ENCODE assay signal across 13 cellular contexts in genomic region chr2:113105047-113105446, GRCh38. TPM values are rescaled to one million over a fixed set of nuclear protein-coding genes. Genes with fewer than 3 reads are reported as not detected.
A peak's percentile ranks its signal among the peaks of the same experiment; 100 is the strongest.
DNase-seq lines count a peak whose midpoint lies in the region; ATAC-seq and TF ChIP-seq lines count a peak whose summit lies in the region.
"Had no signal": no experiment of that assay in that cellular context is flagged by ENCODE, and none has a peak within 500 bp of the region (broad histone marks: within the 10 kb centered on the region; RNA-seq: fewer than 3 reads in every experiment).

No MANE protein-coding gene starts in this region.

- H3K18ac ChIP-seq in IMR-90 (ENCODE audit: low read depth, low read length) = no peak overlapping the region

- no peak for TF ChIP-seq POLR2A in IMR-90 (IDR thresholded peaks at IDR 0.05; ENCODE audit: low read depth, low read length)

- no peaks in the 10 kb centered on the region for H3K27me3 ChIP-seq in IMR-90 (ENCODE audit: control insufficient read depth, insufficient read depth, low read length)

- no peak for TF ChIP-seq CTCF in IMR-90 (conservative IDR thresholded peaks at IDR 0.05; ENCODE audit: low read depth, low read length)

- H3K36me3 Mint-ChIP-seq in activated T-helper 1 cell treated with anti-CD3 and anti-CD28 coated beads, Interleukin-12 subunit alpha, Interleukin-12 subunit beta, Interleukin-2, Interleukin-4 antibody, amounts not matched to agents 30 ng/mL and 10 ng/mL and 1 ng/mL, durations not matched to agents 14 hours and 24 hours and 36 hours (ENCODE audit: low read depth) = peaks cover 17% of the 10 kb centered on the region

- peak overlapping the region; percentile 0 for H3K4me3 Mint-ChIP-seq in activated T-helper 1 cell treated with anti-CD3 and anti-CD28 coated beads, Interleukin-12 subunit alpha, Interleukin-12 subunit beta, Interleukin-2, Interleukin-4 antibody, amounts not matched to agents 30 ng/mL and 10 ng/mL and 1 ng/mL, durations not matched to agents 14 hours and 24 hours and 36 hours
- H3K4me3 Mint-ChIP-seq: endodermal cell had no signal

- H3K4me3 ChIP-seq in IMR-90 (ENCODE audit: insufficient read depth, low read depth, low read length) = no peak overlapping the region

- H4K20me1 ChIP-seq in IMR-90 (ENCODE audit: insufficient read depth, low read length) = no peaks in the 10 kb centered on the region

- no peak overlapping the region for H2BK20ac ChIP-seq in IMR-90 (ENCODE audit: low read depth, low read length)

- no peak overlapping the region for H3K23ac ChIP-seq in IMR-90 (ENCODE audit: low read depth, low read length)

- H3K36me3 ChIP-seq in IMR-90 (ENCODE audit: control insufficient read depth, insufficient read depth, low read length) = no peaks in the 10 kb centered on the region

- H2AK5ac ChIP-seq in IMR-90 (ENCODE audit: low read depth, low read length) = no peak overlapping the region

- CTCF ChIA-PET in IMR-90 (lab: Yijun Ruan, JAX) = no interaction called here

- no peak overlapping the region for H3K4me2 ChIP-seq in IMR-90 (ENCODE audit: low read depth, low read length)

- dilution Hi-C loops in IMR-90 (cut with HindIII; ENCODE audit: low sequenced_read_pairs, unreplicated experiment) = no loop called here

- H3K9me3 ChIP-seq in IMR-90 (ENCODE audit: control insufficient read depth, insufficient read depth, low read length) = no peaks in the 10 kb centered on the region

- no peak overlapping the region for H4K8ac ChIP-seq in IMR-90 (ENCODE audit: low read depth in 2 of 2, low read length in 2 of 2)

- H2BK15ac ChIP-seq in IMR-90 (ENCODE audit: low read depth, low read length) = no peak overlapping the region

- no peak overlapping the region for H2BK120ac ChIP-seq in IMR-90 (ENCODE audit: low read depth, low read length)

- H3K27me3 Mint-ChIP-seq in activated T-helper 1 cell treated with anti-CD3 and anti-CD28 coated beads, Interleukin-12 subunit alpha, Interleukin-12 subunit beta, Interleukin-2, Interleukin-4 antibody, amounts not matched to agents 30 ng/mL and 10 ng/mL and 1 ng/mL, durations not matched to agents 14 hours and 24 hours and 36 hours (ENCODE audit: insufficient read depth) = peaks cover 2% of the 10 kb centered on the region

- H3K27ac ChIP-seq in IMR-90 (ENCODE audit: insufficient read depth, low read length) = no peak overlapping the region

- H3K14ac ChIP-seq in IMR-90 (replicated peaks; ENCODE audit: low read depth, low read length) = no peak overlapping the region

- ATAC-seq in IMR-90 (ENCODE audit: low read depth) = no peak
- ATAC-seq in HG03025 (IDR thresholded peaks at IDR 0.05; ENCODE audit: low FRiP score, unreplicated experiment) = no peak
- ATAC-seq in GM21825 (IDR thresholded peaks at IDR 0.05; ENCODE audit: unreplicated experiment) = no peak
- ATAC-seq in HG03469 (IDR thresholded peaks at IDR 0.05; ENCODE audit: unreplicated experiment) = no peak

- H4K5ac ChIP-seq in IMR-90 (ENCODE audit: low read depth, low read length) = no peak overlapping the region

- POLR2A ChIA-PET in IMR-90 (lab: Charles Lee; ENCODE audit: unreplicated experiment) = no interaction called here

- H3K56ac ChIP-seq in IMR-90 (ENCODE audit: extremely low read depth, insufficient read depth, low read length) = no peak overlapping the region

- no peak overlapping the region for H4K91ac ChIP-seq in IMR-90 (ENCODE audit: insufficient read depth, low read depth, low read length)

- H3K4ac ChIP-seq in IMR-90 (ENCODE audit: low read depth, low read length) = no peak overlapping the region

- TF ChIP-seq RAD21 in IMR-90 (IDR thresholded peaks at IDR 0.05; ENCODE audit: low read length) = no peak

- intact Hi-C loops in IMR-90 (cut with micrococcal nuclease) = no loop called here
- intact Hi-C loops in activated T-helper 1 cell treated with anti-CD3 and anti-CD28 coated beads, Interleukin-12 subunit alpha, Interleukin-12 subunit beta, Interleukin-2, Interleukin-4 antibody, amounts not matched to agents 30 ng/mL and 10 ng/mL and 1 ng/mL, durations not matched to agents 14 hours and 24 hours and 36 hours (cut with micrococcal nuclease) = loop anchor here (1.0 to 10.0 kb wide), 7 partner anchors 8 to 300 kb away; partner anchors contain the start of gene PSD4

- no peak overlapping the region for H3K9ac ChIP-seq in IMR-90 (ENCODE audit: low read depth, low read length)

- H3K4me1 ChIP-seq in IMR-90 (ENCODE audit: control insufficient read depth, insufficient read depth, low read length) = no peaks in the 10 kb centered on the region

- H3K9me1 ChIP-seq in IMR-90 (ENCODE audit: insufficient read depth, low read length) = no peaks in the 10 kb centered on the region

- no peak overlapping the region for H2AFZ ChIP-seq in IMR-90 (replicated peaks; ENCODE audit: low read length, poor library complexity)

- no TSS peak for BruUV-seq in IMR-90 (replicated peaks; lab: Mats Ljungman, UMichigan)

- H3K9me3 Mint-ChIP-seq in activated T-helper 1 cell treated with anti-CD3 and anti-CD28 coated beads, Interleukin-12 subunit alpha, Interleukin-12 subunit beta, Interleukin-2, Interleukin-4 antibody, amounts not matched to agents 30 ng/mL and 10 ng/mL and 1 ng/mL, durations not matched to agents 14 hours and 24 hours and 36 hours = peaks cover 40% of the 10 kb centered on the region

- no peak overlapping the region for H2AK9ac ChIP-seq in IMR-90 (replicated peaks; ENCODE audit: low read depth, low read length, poor library complexity)

- in situ Hi-C loops in IMR-90 (cut with MboI; ENCODE audit: low sequenced_read_pairs) = no loop called here

- WGBS in IMR-90 (ENCODE audit: extremely low coverage in 2 of 2, insufficient read length in 1 of 2), 2 experiments = 17% methylated on average over 1 of the region's 5 CpGs; no CpG with 5 or more reads in 1 of the 2 experiments

- H3K27ac Mint-ChIP-seq in activated T-helper 1 cell treated with anti-CD3 and anti-CD28 coated beads, Interleukin-12 subunit alpha, Interleukin-12 subunit beta, Interleukin-2, Interleukin-4 antibody, amounts not matched to agents 30 ng/mL and 10 ng/mL and 1 ng/mL, durations not matched to agents 14 hours and 24 hours and 36 hours = peak overlapping the region; percentile 96
- H3K27ac Mint-ChIP-seq: endodermal cell had no signal

- DNase-seq in AG08395 (ENCODE audit: low spot score) (peak; percentile 50), IMR-90 (peak; percentile 46), iris pigment epithelial cell (ENCODE audit: low read depth) (peak; percentile 71), iPS-NIHi7 (ENCODE audit: extremely low spot score) (no peak)
- DNase-seq in activated T-helper 1 cell treated with anti-CD3 and anti-CD28 coated beads, Interleukin-12 subunit alpha, Interleukin-12 subunit beta, Interleukin-2, Interleukin-4 antibody, amounts not matched to agents 30 ng/mL and 10 ng/mL and 1 ng/mL, durations not matched to agents 14 hours and 24 hours and 36 hours (ENCODE audit: low spot score) = no peak
- DNase-seq: Caco-2, endodermal cell, H7, islet precursor cell, Right ventricle myocardium superior had no signal

- H2BK5ac ChIP-seq in IMR-90 (ENCODE audit: low read depth, low read length, poor library complexity, severe bottlenecking) = no peak overlapping the region

- H3K79me1 ChIP-seq in IMR-90 (ENCODE audit: low read depth in 1 of 2, low read length in 2 of 2) = no peaks in the 10 kb centered on the region

- peaks cover 64% of the 10 kb centered on the region for H3K4me1 Mint-ChIP-seq in activated T-helper 1 cell treated with anti-CD3 and anti-CD28 coated beads, Interleukin-12 subunit alpha, Interleukin-12 subunit beta, Interleukin-2, Interleukin-4 antibody, amounts not matched to agents 30 ng/mL and 10 ng/mL and 1 ng/mL, durations not matched to agents 14 hours and 24 hours and 36 hours (ENCODE audit: low read depth)

TF ChIP-seq in IMR-90, 13 proteins besides CTCF, POLR2A, EP300 and RAD21 (continues in another document):
- TF ChIP-seq RCOR1 (IDR thresholded peaks at IDR 0.05; ENCODE audit: insufficient replicate concordance, low read length) (no peak), MXI1 (IDR thresholded peaks at IDR 0.05; ENCODE audit: borderline replicate concordance, low read depth, low read length) (no peak)

RNA-seq across cellular contexts. Expression of gene IL1RN, which starts 22.4 kb away (rescaled TPM):
- total RNA-seq in IMR-90 (2012; rRNA removed) = not detected in 2 replicates
- not detected in 2 replicates for polyA plus RNA-seq in IMR-90 (2012; rRNA removed)
- polyA plus RNA-seq in IMR-90 (2012; cell fraction: cytosol; rRNA removed) = not detected in 2 replicates
- not detected in 2 replicates for polyA plus RNA-seq in IMR-90 (2012; cell fraction: nucleus; rRNA removed; ENCODE audit: low replicate concordance)
- 4.2 and 4.7 TPM in 2 replicates for total RNA-seq in activated T-helper 1 cell treated with anti-CD3 and anti-CD28 coated beads, Interleukin-12 subunit alpha, Interleukin-12 subunit beta, Interleukin-2, Interleukin-4 antibody, amounts not matched to agents 30 ng/mL and 10 ng/mL and 1 ng/mL, durations not matched to agents 14 hours and 24 hours and 36 hours
- total RNA-seq: Caco-2, endodermal cell, H7 had no signal

RNA-seq across cellular contexts. Expression of gene IL1F10, which starts 37.3 kb away (rescaled TPM):
- total RNA-seq in IMR-90 (2012; rRNA removed) = not detected in 2 replicates
- polyA plus RNA-seq in IMR-90 (2012; rRNA removed) = not detected in 2 replicates
- not detected in 2 replicates for polyA plus RNA-seq in IMR-90 (2012; cell fraction: cytosol; rRNA removed)
- polyA plus RNA-seq in IMR-90 (2012; cell fraction: nucleus; rRNA removed; ENCODE audit: low replicate concordance) = not detected in 2 replicates
- total RNA-seq in activated T-helper 1 cell treated with anti-CD3 and anti-CD28 coated beads, Interleukin-12 subunit alpha, Interleukin-12 subunit beta, Interleukin-2, Interleukin-4 antibody, amounts not matched to agents 30 ng/mL and 10 ng/mL and 1 ng/mL, durations not matched to agents 14 hours and 24 hours and 36 hours = not detected in 2 replicates
- total RNA-seq: Caco-2, endodermal cell, H7, Right ventricle myocardium superior had no signal

RNA-seq across cellular contexts. Expression of gene IL36RN, which starts 46.0 kb away (rescaled TPM):
- total RNA-seq in IMR-90 (2012; rRNA removed) = not detected in 2 replicates
- not detected in 2 replicates for polyA plus RNA-seq in IMR-90 (2012; rRNA removed)
- not detected in 2 replicates for polyA plus RNA-seq in IMR-90 (2012; cell fraction: cytosol; rRNA removed)
- polyA plus RNA-seq in IMR-90 (2012; cell fraction: nucleus; rRNA removed; ENCODE audit: low replicate concordance) = not detected in 2 replicates
- total RNA-seq in activated T-helper 1 cell treated with anti-CD3 and anti-CD28 coated beads, Interleukin-12 subunit alpha, Interleukin-12 subunit beta, Interleukin-2, Interleukin-4 antibody, amounts not matched to agents 30 ng/mL and 10 ng/mL and 1 ng/mL, durations not matched to agents 14 hours and 24 hours and 36 hours = not detected in 2 replicates
- total RNA-seq: Caco-2, endodermal cell, H7, Right ventricle myocardium superior had no signal

RNA-seq across cellular contexts. Expression of gene IL36B, which starts 52.4 kb away (rescaled TPM):
- not detected in 2 replicates for total RNA-seq in IMR-90 (2012; rRNA removed)
- polyA plus RNA-seq in IMR-90 (2012; rRNA removed) = not detected in 2 replicates
- polyA plus RNA-seq in IMR-90 (2012; cell fraction: cytosol; rRNA removed) = not detected in 2 replicates
- polyA plus RNA-seq in IMR-90 (2012; cell fraction: nucleus; rRNA removed; ENCODE audit: low replicate concordance) = not detected in 2 replicates
- total RNA-seq in activated T-helper 1 cell treated with anti-CD3 and anti-CD28 coated beads, Interleukin-12 subunit alpha, Interleukin-12 subunit beta, Interleukin-2, Interleukin-4 antibody, amounts not matched to agents 30 ng/mL and 10 ng/mL and 1 ng/mL, durations not matched to agents 14 hours and 24 hours and 36 hours = not detected in 2 replicates
- total RNA-seq: Caco-2, endodermal cell, H7, Right ventricle myocardium superior had no signal

Comparison
In these comparisons a context has a peak if more than half of its experiments do, and no peak if none do; other contexts are left out.
1. DNase-seq: peak in AG08395 (single experiment), IMR-90 (single experiment) and iris pigment epithelial cell (single experiment); none in activated T-helper 1 cell treated with anti-CD3 and anti-CD28 coated beads, Interleukin-12 subunit alpha, Interleukin-12 subunit beta, Interleukin-2, Interleukin-4 antibody, amounts not matched to agents 30 ng/mL and 10 ng/mL and 1 ng/mL, durations not matched to agents 14 hours and 24 hours and 36 hours (single experiment) and iPS-NIHi7 (single experiment).